In the genomic region with DNA sequence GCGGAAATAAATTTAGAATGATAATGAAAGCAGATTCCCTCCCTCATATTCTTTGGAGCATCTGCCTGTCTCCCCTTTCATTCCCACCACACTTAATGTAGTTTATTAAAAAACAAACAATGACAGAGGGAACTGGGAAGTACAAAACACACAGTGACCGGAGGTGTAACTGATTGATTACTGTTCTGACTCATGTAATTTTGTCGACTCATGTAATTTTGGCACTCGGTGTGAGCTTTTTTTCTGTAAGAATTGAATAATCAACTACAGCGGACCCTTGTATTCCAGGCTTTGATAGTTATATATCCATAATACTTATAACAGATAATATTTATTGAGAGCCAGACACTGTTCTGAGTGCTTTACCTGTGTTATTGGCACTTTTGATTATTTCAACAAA, we compare ENCODE assay signal across 24 cellular contexts.
A peak's percentile ranks its signal among the peaks of the same experiment; 100 is the strongest.
DNase-seq lines count a peak whose midpoint lies in the region; ATAC-seq, FAIRE-seq and TF ChIP-seq lines count a peak whose summit lies in the region.
"Had no signal": no experiment of that assay in that cellular context is flagged by ENCODE, and none has a peak within 500 bp of the region (broad histone marks: within the 10 kb centered on the region; RNA-seq: fewer than 3 reads in every experiment).

No MANE protein-coding gene starts in this region.

- H3K4me3 Mint-ChIP-seq in neural crest cell = no peak overlapping the region
- H3K4me3 Mint-ChIP-seq: CD14-positive monocyte; CD8-positive, alpha-beta memory T cell had no signal

- TF ChIP-seq POLR2A in A549 (IDR thresholded peaks at IDR 0.05; ENCODE audit: low read length) (no peak), K562 (conservative IDR thresholded peaks at IDR 0.05) (no peak)

- peaks cover 35% of the 10 kb centered on the region for H3K4me1 ChIP-seq in A549
- no peaks in the 10 kb centered on the region for H3K4me1 ChIP-seq in K562 (replicated peaks in 1 of 2; ENCODE audit: control insufficient read depth in 2 of 2, insufficient read depth in 2 of 2, low read length in 2 of 2)
- H3K4me1 ChIP-seq: BE2C had no signal

- H4K20me1 ChIP-seq in K562 (replicated peaks; ENCODE audit: control insufficient read depth, insufficient read depth, low read length) = no peaks in the 10 kb centered on the region

- POLR2A ChIA-PET in A549 (lab: Yijun Ruan, JAX) = no interaction called here
- POLR2A ChIA-PET in K562 (lab: Yijun Ruan, JAX) = no interaction called here

- no peaks in the 10 kb centered on the region for H3K36me3 Mint-ChIP-seq in neural crest cell (ENCODE audit: low read depth)
- H3K36me3 Mint-ChIP-seq: CD14-positive monocyte; CD8-positive, alpha-beta memory T cell had no signal

- H2AFZ ChIP-seq in K562 (ENCODE audit: low read depth, low read length) = no peak overlapping the region

- TF ChIP-seq RAD21 in A549 (conservative IDR thresholded peaks at IDR 0.05 in 1 of 2, IDR thresholded peaks at IDR 0.05 in 1 of 2) (no peak), K562 (CRISPR knock-in tag; conservative IDR thresholded peaks at IDR 0.05 in 1 of 2, IDR thresholded peaks at IDR 0.05 in 1 of 2) (no peak)

- TF ChIP-seq CTCF in A549 (IDR thresholded peaks at IDR 0.05) (no peak), K562 (IDR thresholded peaks at IDR 0.05 in 2 of 3, conservative IDR thresholded peaks at IDR 0.05 in 1 of 3; ENCODE audit: insufficient read depth in 2 of 3, low read depth in 1 of 3, low read length in 3 of 3) (no peak), neural crest cell (conservative IDR thresholded peaks at IDR 0.05) (no peak)

- H3K9me3 Mint-ChIP-seq in neural crest cell = peaks cover 3% of the 10 kb centered on the region
- H3K9me3 Mint-ChIP-seq: CD8-positive, alpha-beta memory T cell had no signal

- H3K9me3 ChIP-seq in A549 (no peaks in the 10 kb centered on the region), K562 (replicated peaks; ENCODE audit: control insufficient read depth, insufficient read depth, low read depth, low read length) (no peaks in the 10 kb centered on the region)
- H3K9me3 ChIP-seq: BE2C had no signal

- no peak overlapping the region for H3K27ac ChIP-seq in A549
- no peak overlapping the region for H3K27ac ChIP-seq in K562 (ENCODE audit: extremely low read depth, low read depth, low read length)
- H3K27ac ChIP-seq: RWPE1 had no signal

- H3K4me3 ChIP-seq in A549 = no peak overlapping the region
- H3K4me3 ChIP-seq in K562 = no peak overlapping the region

- TF ChIP-seq EP300 in A549 (IDR thresholded peaks at IDR 0.05) (no peak), K562 (IDR thresholded peaks at IDR 0.05; ENCODE audit: low read length) (no peak)

- H3K27me3 Mint-ChIP-seq in neural crest cell (ENCODE audit: low read depth) = no peaks in the 10 kb centered on the region

- no peaks in the 10 kb centered on the region for H3K9me1 ChIP-seq in K562 (ENCODE audit: control insufficient read depth, insufficient read depth, low read length)

- FAIRE-seq in A549 (lab: Jason Lieb, UNC) (no peak), K562 (lab: Jason Lieb, UNC) (no peak)
- FAIRE-seq: GM12892, H54 had no signal

- no peak for DNase-seq in A549 (ENCODE audit: low read depth in 1 of 2, low spot score in 1 of 2)
- peak; percentile 8 for DNase-seq in COR-L47 (lab: John Stamatoyannopoulos, UW)
- DNase-seq in K562 (ENCODE audit: extremely low read depth in 1 of 4, low spot score in 3 of 4) = no peak
- DNase-seq in neural crest cell (ENCODE audit: low read depth, low spot score) = no peak
- no peak for DNase-seq in superior temporal gyrus (ENCODE audit: extremely low spot score)
- no peak for DNase-seq in T1000 (lab: John Stamatoyannopoulos, UW)
- DNase-seq: ACHN; BE2C; Calu3; CD8-positive, alpha-beta memory T cell; DND-41; KBM-7; MV-4-11; NCI-H1105; NCI-H1436 treated with DMSO at 0.1 percent for 48 hours; NCI-H187 treated with DMSO at 0.1 percent for 48 hours; NCI-H526; SHP77 had no signal

- BruUV-seq in K562 (replicated peaks; lab: Mats Ljungman, UMichigan) = no TSS peak

- ATAC-seq in A549 (no peak), K562 (no peak), GM18870 (IDR thresholded peaks at IDR 0.05; ENCODE audit: unreplicated experiment) (no peak)
- ATAC-seq: Panc1 had no signal

- H3K4me2 ChIP-seq in A549 = no peak overlapping the region
- no peak overlapping the region for H3K4me2 ChIP-seq in K562 (ENCODE audit: insufficient read depth, low read length)

- H3K9ac ChIP-seq in K562 (ENCODE audit: insufficient read depth in 1 of 2, low read depth in 2 of 2, low read length in 2 of 2) = no peak overlapping the region

- peaks cover 29% of the 10 kb centered on the region for H3K4me1 Mint-ChIP-seq in neural crest cell
- H3K4me1 Mint-ChIP-seq: CD8-positive, alpha-beta memory T cell had no signal

- no peaks in the 10 kb centered on the region for H3K36me3 ChIP-seq in K562 (ENCODE audit: control insufficient read depth, insufficient read depth, low read length)
- H3K36me3 ChIP-seq: BE2C had no signal

- CTCF ChIA-PET in A549 (lab: Yijun Ruan, JAX) (interaction anchor here (0.7 kb wide), 1 partner anchor 93 kb away, joined by 5 read pairs; no protein-coding TSS in a partner anchor), K562 (lab: Yijun Ruan, JAX; ENCODE audit: low intra/inter-chr PET ratio) (no interaction called here)

- H3K27me3 ChIP-seq in K562 (ENCODE audit: control insufficient read depth in 2 of 2, insufficient read depth in 2 of 2, low read length in 2 of 2) = no peaks in the 10 kb centered on the region
- H3K27me3 ChIP-seq: BE2C had no signal

- 84% methylated on average over 5 of the region's 5 CpGs for WGBS in A549 (ENCODE audit: missing lambda C conversion rate)
- 0% methylated on average over 5 of the region's 5 CpGs for WGBS in K562 (ENCODE audit: insufficient coverage, low coverage, missing lambda C conversion rate)

- H3K27ac Mint-ChIP-seq in neural crest cell (ENCODE audit: unreplicated experiment) = peak overlapping the region; percentile 69
- H3K27ac Mint-ChIP-seq: CD14-positive monocyte; CD8-positive, alpha-beta memory T cell had no signal

- intact Hi-C loops in K562 (cut with micrococcal nuclease) = no loop called here

- in situ Hi-C loops in K562 (cut with MboI) = no loop called here

- H3K79me2 ChIP-seq in K562 (ENCODE audit: control insufficient read depth, insufficient read depth, low read length) = no peaks in the 10 kb centered on the region

TF ChIP-seq in A549, 52 proteins besides CTCF, POLR2A, EP300 and RAD21:
- no peak for TF ChIP-seq ZNF302 (CRISPR knock-in tag; IDR thresholded peaks at IDR 0.05)
- TF ChIP-seq MAFK (IDR thresholded peaks at IDR 0.05; ENCODE audit: partially characterized antibody) = peak; percentile 75
- no peak for TF ChIP-seq RFX5 (IDR thresholded peaks at IDR 0.05)
- TF ChIP-seq HOXB13 (CRISPR knock-in tag; IDR thresholded peaks at IDR 0.05; ENCODE audit: low read depth) = no peak

TF ChIP-seq in K562, 482 proteins besides CTCF, POLR2A, EP300 and RAD21:
- TF ChIP-seq MAFG (tag; conservative IDR thresholded peaks at IDR 0.05) (peak; percentile 37; the same call in 1 of the 2 replicates), ARID1B (IDR thresholded peaks at IDR 0.05) (no peak), C11orf30 (IDR thresholded peaks at IDR 0.05; ENCODE audit: low read depth) (0 out of 2 replicates have a peak, but pooled peaks have one; percentile 9), TEAD4 (IDR thresholded peaks at IDR 0.05; ENCODE audit: low read length) (no peak), TEAD4 (CRISPR knock-in tag; IDR thresholded peaks at IDR 0.05; ENCODE audit: borderline replicate concordance) (no peak), ZNF316 (IDR thresholded peaks at IDR 0.05) (0 out of 2 replicates have a peak, but pooled peaks have one; percentile 18)

Comparison
In these comparisons a context has a peak if more than half of its experiments do, and no peak if none do; other contexts are left out.
1. Of the 35 proteins assayed by ChIP-seq in both K562 and A549: peak only in K562: none; only in A549: MAFK; in both: none; in neither: 34.